18 cellular contexts compared by ENCODE assay signal in the genomic region with DNA sequence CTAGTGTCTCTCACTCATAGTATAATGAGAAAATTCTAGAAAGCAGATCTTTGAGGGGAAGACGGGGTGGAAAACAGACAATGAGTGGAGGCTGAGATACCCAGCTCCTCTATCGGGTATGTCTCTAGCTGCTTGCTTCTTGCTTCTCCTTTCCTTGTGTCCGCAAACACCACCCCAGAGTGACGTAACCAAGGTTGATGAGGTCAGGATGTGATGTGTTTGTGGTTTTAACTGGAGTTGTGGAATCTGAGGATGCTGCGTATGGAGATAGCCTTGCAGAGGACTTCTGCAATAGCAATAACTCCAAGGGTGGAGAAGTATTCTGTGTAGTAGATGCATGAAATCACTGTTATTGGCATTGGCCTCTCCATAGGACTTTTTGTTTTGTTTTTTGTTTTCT.
A peak's percentile ranks its signal among the peaks of the same experiment; 100 is the strongest.
DNase-seq lines count a peak whose midpoint lies in the region; ATAC-seq, FAIRE-seq and TF ChIP-seq lines count a peak whose summit lies in the region.
"Had no signal": no experiment of that assay in that cellular context is flagged by ENCODE, and none has a peak within 500 bp of the region (broad histone marks: within the 10 kb centered on the region; RNA-seq: fewer than 3 reads in every experiment).

No MANE protein-coding gene starts in this region.

- no peaks in the 10 kb centered on the region for H3K27me3 Mint-ChIP-seq in activated T-cell treated with anti-CD3 and anti-CD28 coated beads, Interleukin-2, amount 50 U/mL, for 24 hours
- peaks cover 12% of the 10 kb centered on the region for H3K27me3 Mint-ChIP-seq in activated CD4-positive, alpha-beta T cell treated with anti-CD3 and anti-CD28 coated beads, Interleukin-2, amount 10 ng/mL, durations not matched to agents 24 days and 14 days

- intact Hi-C loops in activated CD4-positive, alpha-beta T cell treated with anti-CD3 and anti-CD28 coated beads, Interleukin-2, amount 10 ng/mL, durations not matched to agents 24 days and 14 days (cut with micrococcal nuclease), result no loop called here

- peak; percentile 40 for DNase-seq in EL
- DNase-seq in NOMO-1 treated with dmso at 0.1 percent for 144 hours (lab: John Stamatoyannopoulos, UW; ENCODE audit: unreplicated experiment), result peak; percentile 76
- peak; percentile 92 for DNase-seq in choroid plexus epithelial cell (ENCODE audit: low read depth)
- peak; percentile 52 for DNase-seq in renal cortical epithelial cell (ENCODE audit: low read depth)
- no peak for DNase-seq in activated T-cell treated with anti-CD3 and anti-CD28 coated beads, Interleukin-2, amount 50 U/mL, for 24 hours
- no peak for DNase-seq in D721Med (ENCODE audit: insufficient read length, low spot score)
- no peak for DNase-seq in activated CD4-positive, alpha-beta T cell treated with anti-CD3 and anti-CD28 coated beads, Interleukin-2, amount 10 ng/mL, durations not matched to agents 24 days and 14 days
- DNase-seq: activated CD4-positive, alpha-beta T cell treated with anti-CD3 and anti-CD28 coated beads, Interleukin-2, amount 10 ng/mL, durations not matched to agents 7 days and 5 days; activated naive CD8-positive, alpha-beta T cell treated with anti-CD3 and anti-CD28 coated beads, Interleukin-2, amount 10 ng/mL, durations not matched to agents 7 days and 5 days; activated T-cell treated with anti-CD3 and anti-CD28 coated beads, Interleukin-2, amount 50 U/mL, for 48 hours; Karpas-422; NCI-H187 treated with DMSO at 0.1 percent for 48 hours; nucleus accumbens; stimulated activated naive CD4-positive, alpha-beta T cell treated with Interleukin-2 at 50 U/mL for 16 hours had no signal

- H3K36me3 Mint-ChIP-seq in activated T-cell treated with anti-CD3 and anti-CD28 coated beads, Interleukin-2, amount 50 U/mL, for 24 hours (ENCODE audit: low read depth), result no peaks in the 10 kb centered on the region
- H3K36me3 Mint-ChIP-seq in activated CD4-positive, alpha-beta T cell treated with anti-CD3 and anti-CD28 coated beads, Interleukin-2, amount 10 ng/mL, durations not matched to agents 24 days and 14 days (ENCODE audit: low read depth), result no peaks in the 10 kb centered on the region
- H3K36me3 Mint-ChIP-seq: activated naive CD8-positive, alpha-beta T cell treated with anti-CD3 and anti-CD28 coated beads, Interleukin-2, amount 10 ng/mL, durations not matched to agents 7 days and 5 days; mesothelial cell of epicardium had no signal

- no peaks in the 10 kb centered on the region for H3K9me3 Mint-ChIP-seq in activated T-cell treated with anti-CD3 and anti-CD28 coated beads, Interleukin-2, amount 50 U/mL, for 24 hours
- no peaks in the 10 kb centered on the region for H3K9me3 Mint-ChIP-seq in activated CD4-positive, alpha-beta T cell treated with anti-CD3 and anti-CD28 coated beads, Interleukin-2, amount 10 ng/mL, durations not matched to agents 24 days and 14 days
- H3K9me3 Mint-ChIP-seq: activated CD4-positive, alpha-beta T cell treated with anti-CD3 and anti-CD28 coated beads, Interleukin-2, amount 10 ng/mL, durations not matched to agents 7 days and 5 days; activated naive CD8-positive, alpha-beta T cell treated with anti-CD3 and anti-CD28 coated beads, Interleukin-2, amount 10 ng/mL, durations not matched to agents 7 days and 5 days; mesothelial cell of epicardium had no signal

- H3K4me3 ChIP-seq in choroid plexus epithelial cell (ENCODE audit: low read depth, low read length), result no peak overlapping the region
- H3K4me3 ChIP-seq: gastroesophageal sphincter had no signal

- H3K4me1 Mint-ChIP-seq in activated T-cell treated with anti-CD3 and anti-CD28 coated beads, Interleukin-2, amount 50 U/mL, for 24 hours (ENCODE audit: low read depth), result peaks cover 12% of the 10 kb centered on the region
- peaks cover 15% of the 10 kb centered on the region for H3K4me1 Mint-ChIP-seq in activated CD4-positive, alpha-beta T cell treated with anti-CD3 and anti-CD28 coated beads, Interleukin-2, amount 10 ng/mL, durations not matched to agents 24 days and 14 days
- H3K4me1 Mint-ChIP-seq: mesothelial cell of epicardium had no signal

- TF ChIP-seq CTCF in choroid plexus epithelial cell (conservative IDR thresholded peaks at IDR 0.05; ENCODE audit: low read depth, low read length) (no peak), D721Med (IDR thresholded peaks at IDR 0.05; ENCODE audit: insufficient read depth, missing control alignments) (no peak)

- H3K4me3 Mint-ChIP-seq in activated T-cell treated with anti-CD3 and anti-CD28 coated beads, Interleukin-2, amount 50 U/mL, for 24 hours, result no peak overlapping the region
- no peak overlapping the region for H3K4me3 Mint-ChIP-seq in activated CD4-positive, alpha-beta T cell treated with anti-CD3 and anti-CD28 coated beads, Interleukin-2, amount 10 ng/mL, durations not matched to agents 24 days and 14 days
- H3K4me3 Mint-ChIP-seq: activated CD4-positive, alpha-beta T cell treated with anti-CD3 and anti-CD28 coated beads, Interleukin-2, amount 10 ng/mL, durations not matched to agents 7 days and 5 days; activated naive CD8-positive, alpha-beta T cell treated with anti-CD3 and anti-CD28 coated beads, Interleukin-2, amount 10 ng/mL, durations not matched to agents 7 days and 5 days; mesothelial cell of epicardium had no signal

- no peak overlapping the region for H3K27ac Mint-ChIP-seq in activated T-cell treated with anti-CD3 and anti-CD28 coated beads, Interleukin-2, amount 50 U/mL, for 24 hours
- H3K27ac Mint-ChIP-seq in activated CD4-positive, alpha-beta T cell treated with anti-CD3 and anti-CD28 coated beads, Interleukin-2, amount 10 ng/mL, durations not matched to agents 24 days and 14 days, result no peak overlapping the region
- H3K27ac Mint-ChIP-seq: activated CD4-positive, alpha-beta T cell treated with anti-CD3 and anti-CD28 coated beads, Interleukin-2, amount 10 ng/mL, durations not matched to agents 7 days and 5 days; activated naive CD8-positive, alpha-beta T cell treated with anti-CD3 and anti-CD28 coated beads, Interleukin-2, amount 10 ng/mL, durations not matched to agents 7 days and 5 days; mesothelial cell of epicardium had no signal

- FAIRE-seq in D721Med (lab: Jason Lieb, UNC), result no peak
- FAIRE-seq: GM12891 had no signal

- ATAC-seq in GM21825 (IDR thresholded peaks at IDR 0.05; ENCODE audit: unreplicated experiment), result no peak
- ATAC-seq: gastroesophageal sphincter had no signal

Comparison
In these comparisons a context has a peak if more than half of its experiments do, and no peak if none do; other contexts are left out.
1. DNase-seq: peak in EL (single experiment), NOMO-1 treated with dmso at 0.1 percent for 144 hours (single experiment), choroid plexus epithelial cell (single experiment) and renal cortical epithelial cell (single experiment); none in activated T-cell treated with anti-CD3 and anti-CD28 coated beads, Interleukin-2, amount 50 U/mL, for 24 hours (single experiment), D721Med (single experiment) and activated CD4-positive, alpha-beta T cell treated with anti-CD3 and anti-CD28 coated beads, Interleukin-2, amount 10 ng/mL, durations not matched to agents 24 days and 14 days (single experiment).